Comparison of ENCODE assay signal across 30 cellular contexts in genomic region chr17:22569459-22570143, GRCh38.
"Had no signal": no experiment of that assay in that cellular context is flagged by ENCODE, and none has a peak within 500 bp of the region (broad histone marks: within the 10 kb centered on the region; RNA-seq: fewer than 3 reads in every experiment).

No MANE protein-coding gene starts in this region.

- DNase-seq: activated CD4-positive, alpha-beta memory T cell treated with anti-CD3 and anti-CD28 coated beads for 36 hours; activated CD4-positive, alpha-beta T cell treated with anti-CD3 and anti-CD28 coated beads for 36 hours; activated CD4-positive, alpha-beta T cell treated with anti-CD3 and anti-CD28 coated beads, Interleukin-2, amount 10 ng/mL, durations not matched to agents 24 days and 14 days; activated CD4-positive, CD25-positive, alpha-beta regulatory T cell; activated CD4-positive, CD25-positive, alpha-beta regulatory T cell treated with anti-CD3 and anti-CD28 coated beads, Interleukin-2, amount 50 U/mL, for 72 hours; activated CD8-positive, alpha-beta memory T cell treated with anti-CD3 and anti-CD28 coated beads, Interleukin-2, amount 10 ng/mL, durations not matched to agents 7 days and 5 days; activated CD8-positive, alpha-beta memory T cell treated with anti-CD3 and anti-CD28 coated beads, Interleukin-2, amount 50 U/mL, for 4 hours; activated CD8-positive, alpha-beta T cell treated with anti-CD3 and anti-CD28 coated beads, Interleukin-2, amount 10 ng/mL, durations not matched to agents 7 days and 5 days; activated gamma-delta T cell; activated naive CD4-positive, alpha-beta T cell; activated naive CD4-positive, alpha-beta T cell treated with anti-CD3 and anti-CD28 coated beads, Interleukin-2, amount 10 ng/mL, durations not matched to agents 7 days and 5 days; activated T-cell treated with anti-CD3 and anti-CD28 coated beads, Interleukin-2, amount 50 U/mL, for 1 hour; activated T-cell treated with anti-CD3 and anti-CD28 coated beads, Interleukin-2, amount 50 U/mL, for 48 hours; amniotic stem cell; anterior cingulate cortex; brain microvascular endothelial cell; cortex of kidney; dermis blood vessel endothelial cell; effector CD4-positive, alpha-beta T cell; effector memory CD8-positive, alpha-beta T cell; erythroblast; foreskin keratinocyte; heart right ventricle; T-helper 2 cell had no signal

- H3K4me3 Mint-ChIP-seq: activated CD4-positive, alpha-beta memory T cell treated with anti-CD3 and anti-CD28 coated beads for 36 hours; activated CD4-positive, alpha-beta T cell treated with anti-CD3 and anti-CD28 coated beads for 36 hours; activated CD4-positive, alpha-beta T cell treated with anti-CD3 and anti-CD28 coated beads, Interleukin-2, amount 10 ng/mL, durations not matched to agents 24 days and 14 days; activated CD8-positive, alpha-beta memory T cell treated with anti-CD3 and anti-CD28 coated beads, Interleukin-2, amount 10 ng/mL, durations not matched to agents 7 days and 5 days; activated CD8-positive, alpha-beta T cell treated with anti-CD3 and anti-CD28 coated beads, Interleukin-2, amount 10 ng/mL, durations not matched to agents 7 days and 5 days; activated naive CD4-positive, alpha-beta T cell treated with anti-CD3 and anti-CD28 coated beads, Interleukin-2, amount 10 ng/mL, durations not matched to agents 7 days and 5 days; activated T-helper 1 cell treated with anti-CD3 and anti-CD28 coated beads, Interleukin-12 subunit alpha, Interleukin-12 subunit beta, Interleukin-2, Interleukin-4 antibody, amounts not matched to agents 30 ng/mL and 10 ng/mL and 1 ng/mL, durations not matched to agents 14 hours and 24 hours and 36 hours; central memory CD8-positive, alpha-beta T cell; effector memory CD8-positive, alpha-beta T cell had no signal

- H3K4me3 ChIP-seq: esophagus muscularis mucosa, gastroesophageal sphincter, heart right ventricle had no signal

- H3K36me3 ChIP-seq: brain microvascular endothelial cell, esophagus muscularis mucosa, gastroesophageal sphincter, heart right ventricle had no signal

- H3K27me3 Mint-ChIP-seq: activated CD4-positive, alpha-beta memory T cell treated with anti-CD3 and anti-CD28 coated beads for 36 hours; activated CD4-positive, alpha-beta T cell treated with anti-CD3 and anti-CD28 coated beads for 36 hours; activated CD4-positive, alpha-beta T cell treated with anti-CD3 and anti-CD28 coated beads, Interleukin-2, amount 10 ng/mL, durations not matched to agents 24 days and 14 days; activated CD8-positive, alpha-beta memory T cell treated with anti-CD3 and anti-CD28 coated beads, Interleukin-2, amount 10 ng/mL, durations not matched to agents 7 days and 5 days; activated naive CD4-positive, alpha-beta T cell treated with anti-CD3 and anti-CD28 coated beads, Interleukin-2, amount 10 ng/mL, durations not matched to agents 7 days and 5 days; central memory CD8-positive, alpha-beta T cell; effector memory CD8-positive, alpha-beta T cell had no signal

- ATAC-seq: activated CD4-positive, alpha-beta T cell treated with anti-CD3 and anti-CD28 coated beads for 36 hours; activated CD8-positive, alpha-beta memory T cell treated with anti-CD3 and anti-CD28 coated beads, Interleukin-2, amount 10 ng/mL, durations not matched to agents 7 days and 5 days; activated CD8-positive, alpha-beta T cell treated with anti-CD3 and anti-CD28 coated beads, Interleukin-2, amount 10 ng/mL, durations not matched to agents 7 days and 5 days; activated naive CD4-positive, alpha-beta T cell treated with anti-CD3 and anti-CD28 coated beads, Interleukin-2, amount 50 U/mL, for 72 hours; effector memory CD8-positive, alpha-beta T cell; foreskin keratinocyte; gastroesophageal sphincter; heart right ventricle had no signal

- H3K27ac Mint-ChIP-seq: activated CD4-positive, alpha-beta memory T cell treated with anti-CD3 and anti-CD28 coated beads for 36 hours; activated CD4-positive, alpha-beta T cell treated with anti-CD3 and anti-CD28 coated beads for 36 hours; activated CD4-positive, alpha-beta T cell treated with anti-CD3 and anti-CD28 coated beads, Interleukin-2, amount 10 ng/mL, durations not matched to agents 24 days and 14 days; activated CD8-positive, alpha-beta memory T cell treated with anti-CD3 and anti-CD28 coated beads, Interleukin-2, amount 10 ng/mL, durations not matched to agents 7 days and 5 days; activated CD8-positive, alpha-beta T cell treated with anti-CD3 and anti-CD28 coated beads, Interleukin-2, amount 10 ng/mL, durations not matched to agents 7 days and 5 days; activated naive CD4-positive, alpha-beta T cell treated with anti-CD3 and anti-CD28 coated beads, Interleukin-2, amount 10 ng/mL, durations not matched to agents 7 days and 5 days; activated naive CD4-positive, alpha-beta T cell treated with anti-CD3 and anti-CD28 coated beads, Interleukin-2, amount 50 U/mL, for 72 hours; activated T-helper 1 cell treated with anti-CD3 and anti-CD28 coated beads, Interleukin-12 subunit alpha, Interleukin-12 subunit beta, Interleukin-2, Interleukin-4 antibody, amounts not matched to agents 30 ng/mL and 10 ng/mL and 1 ng/mL, durations not matched to agents 14 hours and 24 hours and 36 hours; activated T-helper 2 cell treated with anti-CD3 and anti-CD28 coated beads, Interferon-gamma antibody, Interleukin-2, Interleukin-4, amounts not matched to agents 10 μg/mL and 5 μg/mL and 100 μg/mL, durations not matched to agents 14 hours and 24 hours and 36 hours; effector memory CD8-positive, alpha-beta T cell had no signal

- H3K27ac ChIP-seq: brain microvascular endothelial cell, esophagus muscularis mucosa, foreskin keratinocyte, gastroesophageal sphincter, heart right ventricle had no signal

- H3K27me3 ChIP-seq: brain microvascular endothelial cell, esophagus muscularis mucosa, foreskin keratinocyte, gastroesophageal sphincter, heart right ventricle had no signal

- H3K36me3 Mint-ChIP-seq: activated CD8-positive, alpha-beta memory T cell treated with anti-CD3 and anti-CD28 coated beads, Interleukin-2, amount 10 ng/mL, durations not matched to agents 7 days and 5 days; activated naive CD4-positive, alpha-beta T cell treated with anti-CD3 and anti-CD28 coated beads, Interleukin-2, amount 10 ng/mL, durations not matched to agents 7 days and 5 days had no signal

- H3K9me3 ChIP-seq: esophagus muscularis mucosa had no signal

- H3K4me1 Mint-ChIP-seq: activated CD4-positive, alpha-beta T cell treated with anti-CD3 and anti-CD28 coated beads for 36 hours; activated CD4-positive, alpha-beta T cell treated with anti-CD3 and anti-CD28 coated beads, Interleukin-2, amount 10 ng/mL, durations not matched to agents 24 days and 14 days; activated CD8-positive, alpha-beta memory T cell treated with anti-CD3 and anti-CD28 coated beads, Interleukin-2, amount 10 ng/mL, durations not matched to agents 7 days and 5 days; activated naive CD4-positive, alpha-beta T cell treated with anti-CD3 and anti-CD28 coated beads, Interleukin-2, amount 10 ng/mL, durations not matched to agents 7 days and 5 days; central memory CD8-positive, alpha-beta T cell had no signal

- H3K4me1 ChIP-seq: esophagus muscularis mucosa, foreskin keratinocyte, gastroesophageal sphincter, heart right ventricle had no signal
